In the genomic region with DNA sequence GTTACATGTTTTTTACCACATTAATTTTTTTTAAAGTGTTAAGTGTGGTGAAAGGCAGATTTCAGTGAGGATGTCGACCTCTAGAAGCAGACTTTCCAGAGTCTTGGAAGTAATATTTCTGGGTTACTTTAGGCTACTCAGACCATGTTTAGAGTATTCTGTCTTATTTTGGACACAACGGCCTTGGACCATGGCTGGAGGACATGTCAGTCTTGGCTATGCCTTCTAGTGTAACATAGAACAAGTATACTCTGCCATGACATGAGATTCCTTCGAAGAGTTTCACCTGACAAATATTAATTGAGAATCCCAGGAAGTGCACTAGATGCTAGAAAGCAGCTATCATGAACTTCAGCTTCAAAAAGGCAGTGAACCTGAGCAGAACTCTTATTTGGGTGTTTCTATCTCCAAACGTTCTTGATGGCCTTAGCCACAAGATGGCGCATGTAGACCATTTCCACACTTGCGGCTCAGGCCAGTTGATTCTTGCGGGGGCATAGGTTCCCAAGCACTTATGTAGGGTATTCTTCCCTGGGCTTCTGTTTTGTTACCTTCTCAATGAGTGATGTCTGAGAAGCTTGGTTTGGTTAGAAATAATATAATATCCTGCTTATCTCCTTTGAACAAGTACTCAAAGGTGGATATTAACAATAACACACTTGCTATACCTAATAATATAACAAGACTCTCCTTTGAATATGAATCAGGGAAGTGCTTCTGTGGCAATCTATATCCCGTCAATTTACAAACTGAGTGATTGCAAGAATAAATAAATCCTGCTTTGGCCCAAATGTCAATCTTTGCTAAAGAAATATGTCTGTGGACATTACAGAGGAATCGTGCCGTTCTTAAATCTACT, we compare ENCODE assay signal across 8 cellular contexts.
DNase-seq lines count a peak whose midpoint lies in the region; ATAC-seq and TF ChIP-seq lines count a peak whose summit lies in the region.

No MANE protein-coding gene starts in this region.

- POLR2A ChIA-PET in CD8-positive, alpha-beta memory T cell (lab: Charles Lee) = no interaction called here

- H3K27me3 Mint-ChIP-seq in CD8-positive, alpha-beta memory T cell = peaks cover 2 to 5% of the 10 kb centered on the region in 2 donors
- H3K27me3 Mint-ChIP-seq in natural killer cell (ENCODE audit: low read depth in 2 of 2) = peaks cover 0 to 6% of the 10 kb centered on the region in 2 donors

- DNase-seq in CD8-positive, alpha-beta memory T cell = peak in 4 of 5 donors; percentile 15 to 37 (median 24)
- DNase-seq in NCI-H748 treated with DMSO at 0.1 percent for 48 hours (lab: John Stamatoyannopoulos, UW) = peak; percentile 35
- peak; percentile 18 to 19 for DNase-seq in activated CD8-positive, alpha-beta memory T cell treated with anti-CD3 and anti-CD28 coated beads for 4 hours (ENCODE audit: low read depth in 2 of 2)
- peak; percentile 64 to 82 for DNase-seq in erythroblast (lab: John Stamatoyannopoulos, UW)
- DNase-seq in natural killer cell = no peak
- peak; percentile 63 for DNase-seq in stimulated activated naive CD8-positive, alpha-beta T cell treated with anti-CD3 and anti-CD28 coated beads, Interleukin-15, Interleukin-2, amounts not matched to agents 100 U/mL and 50 U/mL, for 24 hours

- TF ChIP-seq CTCF in natural killer cell (IDR thresholded peaks at IDR 0.05) = peak; percentile 64

- no peaks in the 10 kb centered on the region for H3K36me3 ChIP-seq in CD8-positive, alpha-beta memory T cell (ENCODE audit: insufficient read depth, low read length)

- ATAC-seq in GM19328 (IDR thresholded peaks at IDR 0.05; ENCODE audit: unreplicated experiment) (peak; percentile 77), HG03457 (IDR thresholded peaks at IDR 0.05; ENCODE audit: unreplicated experiment) (peak; percentile 57), natural killer cell (peak in 2 of 3 donors; percentile 76 to 79)
- ATAC-seq in stimulated activated naive CD8-positive, alpha-beta T cell treated with anti-CD3 and anti-CD28 coated beads, Interleukin-15, Interleukin-2, amounts not matched to agents 100 U/mL and 50 U/mL, for 24 hours = peak; percentile 69

- no peak overlapping the region for H3K4me3 ChIP-seq in CD8-positive, alpha-beta memory T cell (ENCODE audit: low read length)

- H3K9me3 ChIP-seq in CD8-positive, alpha-beta memory T cell (ENCODE audit: low read length) = no peaks in the 10 kb centered on the region

- H3K36me3 Mint-ChIP-seq in CD8-positive, alpha-beta memory T cell = no peaks in the 10 kb centered on the region
- H3K36me3 Mint-ChIP-seq in natural killer cell = no peaks in the 10 kb centered on the region

- H3K27ac Mint-ChIP-seq in CD8-positive, alpha-beta memory T cell = no peak overlapping the region
- H3K27ac Mint-ChIP-seq in natural killer cell = no peak overlapping the region

- no peaks in the 10 kb centered on the region for H3K4me1 ChIP-seq in CD8-positive, alpha-beta memory T cell (ENCODE audit: insufficient read depth, low read length)

- CTCF ChIA-PET in CD8-positive, alpha-beta memory T cell (lab: Charles Lee) = interaction anchor here (0.8 to 3.1 kb wide), 6 partner anchors 9 to 1483 kb away, joined by 3 to 15 read pairs (median 5); no protein-coding TSS in a partner anchor

- H3K27ac ChIP-seq in CD8-positive, alpha-beta memory T cell (ENCODE audit: low read depth, low read length) = no peak overlapping the region

- no peaks in the 10 kb centered on the region for H3K4me1 Mint-ChIP-seq in CD8-positive, alpha-beta memory T cell
- H3K4me1 Mint-ChIP-seq in natural killer cell = no peaks in the 10 kb centered on the region

- intact Hi-C loops in natural killer cell (cut with micrococcal nuclease) = loop anchor here (1.0 kb wide), 1 partner anchor 598 kb away; no protein-coding TSS in a partner anchor

- no peak overlapping the region for H3K4me3 Mint-ChIP-seq in CD8-positive, alpha-beta memory T cell
- no peak overlapping the region for H3K4me3 Mint-ChIP-seq in natural killer cell

- no peak for TF ChIP-seq POLR2A in erythroblast (IDR thresholded peaks at IDR 0.05; ENCODE audit: low read length)

- no peaks in the 10 kb centered on the region for H3K27me3 ChIP-seq in CD8-positive, alpha-beta memory T cell (ENCODE audit: insufficient read depth, low read length, poor library complexity, severe bottlenecking)

- H3K9me3 Mint-ChIP-seq in CD8-positive, alpha-beta memory T cell = no peaks in the 10 kb centered on the region
- H3K9me3 Mint-ChIP-seq in natural killer cell = no peaks in the 10 kb centered on the region
